Comparison of ENCODE assay signal across 30 cellular contexts in the genomic region with DNA sequence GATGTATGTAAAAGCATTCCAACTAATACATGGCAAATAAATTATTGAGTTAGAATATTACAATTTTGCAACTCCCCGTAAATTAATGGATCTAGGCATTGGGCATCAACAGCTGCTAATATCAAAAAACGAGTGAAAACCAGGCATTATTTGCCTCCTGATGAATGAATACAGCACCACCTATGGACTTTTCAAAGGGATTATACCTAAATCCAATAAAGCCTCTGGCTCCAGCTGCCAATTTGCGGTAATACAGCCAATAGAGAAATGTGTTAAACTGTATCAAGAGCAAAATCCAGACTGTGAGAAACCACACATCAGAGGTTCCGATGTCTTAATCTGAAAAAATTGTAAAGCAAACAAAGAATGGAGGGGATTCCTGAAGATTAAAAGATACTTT. TPM values are rescaled to one million over a fixed set of nuclear protein-coding genes. Genes with fewer than 3 reads are reported as not detected.
A peak's percentile ranks its signal among the peaks of the same experiment; 100 is the strongest.
DNase-seq lines count a peak whose midpoint lies in the region; ATAC-seq and TF ChIP-seq lines count a peak whose summit lies in the region.
"Had no signal": no experiment of that assay in that cellular context is flagged by ENCODE, and none has a peak within 500 bp of the region (broad histone marks: within the 10 kb centered on the region; RNA-seq: fewer than 3 reads in every experiment).

No MANE protein-coding gene starts in this region.

- in situ Hi-C loops in SK-MEL-5 (cut with HindIII; ENCODE audit: low pct_unique_long_range_greater_than_20kb, low sequenced_read_pairs) = no loop called here

- TF ChIP-seq CTCF in retinal pigment epithelial cell (conservative IDR thresholded peaks at IDR 0.05; ENCODE audit: low read depth, low read length) = peak; percentile 22

- no peak overlapping the region for H3K4me3 ChIP-seq in retinal pigment epithelial cell (ENCODE audit: low read length)
- H3K4me3 ChIP-seq: cardiac muscle cell, heart left ventricle, thyroid gland had no signal

- DNase-seq in NCI-H748 (lab: John Stamatoyannopoulos, UW; ENCODE audit: unreplicated experiment) (peak; percentile 0), NCI-H748 treated with DMSO at 0.1 percent for 48 hours (lab: John Stamatoyannopoulos, UW) (no peak), LHCN-M2 (ENCODE audit: low read depth) (peak; percentile 14), SK-MEL-5 (ENCODE audit: low read depth, low spot score) (peak; percentile 31), retinal pigment epithelial cell (ENCODE audit: low read depth) (peak; percentile 17), SK-N-DZ (ENCODE audit: low spot score) (no peak)
- DNase-seq: activated CD4-positive, alpha-beta T cell treated with anti-CD3 and anti-CD28 coated beads for 48 hours; activated naive CD4-positive, alpha-beta T cell treated with anti-CD3 and anti-CD28 coated beads, Interleukin-2, amount 50 U/mL, for 16 hours; activated T-cell treated with anti-CD3 and anti-CD28 coated beads, Interleukin-2, amount 50 U/mL, for 72 hours; dermis blood vessel endothelial cell; GOT3; heart left ventricle; IMR-90; left colon; mesenchymal stem cell; MM.1S; naive B cell; NCI-H1694; occipital lobe; stimulated activated CD4-positive, alpha-beta T cell treated with anti-CD3 and anti-CD28 coated beads, Interleukin-4, amount 100 ng/mL, for 24 hours; stimulated activated naive CD8-positive, alpha-beta T cell treated with anti-CD3 and anti-CD28 coated beads, Interleukin-15, Interleukin-2, amounts not matched to agents 100 U/mL and 50 U/mL, for 24 hours; T-cell; thyroid gland had no signal

- ATAC-seq in HG02884 (IDR thresholded peaks at IDR 0.05; ENCODE audit: unreplicated experiment) (no peak), GM21619 (IDR thresholded peaks at IDR 0.05; ENCODE audit: unreplicated experiment) (no peak)
- ATAC-seq: activated T-cell treated with anti-CD3 and anti-CD28 coated beads, Interleukin-2, amount 50 U/mL, for 72 hours; heart left ventricle; left colon; stimulated activated naive CD8-positive, alpha-beta T cell treated with anti-CD3 and anti-CD28 coated beads, Interleukin-15, Interleukin-2, amounts not matched to agents 100 U/mL and 50 U/mL, for 24 hours; T-cell had no signal

RNA-seq across cellular contexts. Expression of a gene that starts 16.3 kb away (rescaled TPM):
- not detected in 2 replicates for total RNA-seq in LHCN-M2 (2014; rRNA removed)
- not detected for polyA plus RNA-seq in LHCN-M2 (2012)
- not detected in 2 replicates for total RNA-seq in SK-MEL-5 (2014; rRNA removed; shearing (Covaris generic))
- not detected in 2 replicates for polyA plus RNA-seq in SK-MEL-5 (2015; cell fraction: cytosol; rRNA removed)
- not detected in 2 replicates for polyA plus RNA-seq in SK-MEL-5 (2015; cell fraction: nucleus; rRNA removed)
- not detected in 2 replicates for polyA plus RNA-seq in SK-N-DZ (2014; cell fraction: cytosol; rRNA removed)
- not detected in 2 replicates for polyA plus RNA-seq in SK-N-DZ (2014; cell fraction: nucleus; rRNA removed)
- total RNA-seq: activated T-cell treated with anti-CD3 and anti-CD28 coated beads, Interleukin-2, amount 50 U/mL, for 72 hours; cardiac muscle cell; Daoy; dermis blood vessel endothelial cell; endothelial cell of umbilical vein; heart left ventricle; IMR-90; left colon; occipital lobe; renal cortical epithelial cell; T-cell; thyroid gland had no signal
- polyA plus RNA-seq: BJ, cardiac muscle cell, endothelial cell of umbilical vein, heart left ventricle, IMR-90 had no signal

RNA-seq across cellular contexts. Expression of a gene that starts 26.2 kb away (rescaled TPM):
- total RNA-seq in LHCN-M2 (2014; rRNA removed) = 20.1 and 20.5 TPM in 2 replicates
- 7.4 TPM for polyA plus RNA-seq in LHCN-M2 (2012)
- total RNA-seq in SK-MEL-5 (2014; rRNA removed; shearing (Covaris generic)) = 23.3 and 25.0 TPM in 2 replicates
- 17.7 and 25.0 TPM in 2 replicates for polyA plus RNA-seq in SK-MEL-5 (2015; cell fraction: cytosol; rRNA removed)
- polyA plus RNA-seq in SK-MEL-5 (2015; cell fraction: nucleus; rRNA removed) = 10.4 and 14.5 TPM in 2 replicates
- 35.6 and 37.9 TPM in 2 replicates for polyA plus RNA-seq in SK-N-DZ (2014; cell fraction: cytosol; rRNA removed)
- 9.8 and 12.4 TPM in 2 replicates for polyA plus RNA-seq in SK-N-DZ (2014; cell fraction: nucleus; rRNA removed)

RNA-seq across cellular contexts. Expression of a gene that starts 33.1 kb away (rescaled TPM):
- total RNA-seq in LHCN-M2 (2014; rRNA removed) = 18.3 and 18.9 TPM in 2 replicates
- polyA plus RNA-seq in LHCN-M2 (2012) = 6.1 TPM
- 24.3 and 27.4 TPM in 2 replicates for total RNA-seq in SK-MEL-5 (2014; rRNA removed; shearing (Covaris generic))
- 23.1 and 25.2 TPM in 2 replicates for polyA plus RNA-seq in SK-MEL-5 (2015; cell fraction: cytosol; rRNA removed)
- 142 and 188 TPM in 2 replicates for polyA plus RNA-seq in SK-MEL-5 (2015; cell fraction: nucleus; rRNA removed)
- 13.0 and 19.9 TPM in 2 replicates for polyA plus RNA-seq in SK-N-DZ (2014; cell fraction: cytosol; rRNA removed)
- 24.2 and 24.4 TPM in 2 replicates for polyA plus RNA-seq in SK-N-DZ (2014; cell fraction: nucleus; rRNA removed)
- total RNA-seq: T-cell had no signal

RNA-seq across cellular contexts. Expression of a gene that starts 38.6 kb away (rescaled TPM):
- total RNA-seq in LHCN-M2 (2014; rRNA removed) = 74.2 and 85.4 TPM in 2 replicates
- polyA plus RNA-seq in LHCN-M2 (2012) = 21.9 TPM
- total RNA-seq in SK-MEL-5 (2014; rRNA removed; shearing (Covaris generic)) = 35.0 and 44.7 TPM in 2 replicates
- polyA plus RNA-seq in SK-MEL-5 (2015; cell fraction: cytosol; rRNA removed) = 30.6 and 30.9 TPM in 2 replicates
- polyA plus RNA-seq in SK-MEL-5 (2015; cell fraction: nucleus; rRNA removed) = 51.4 and 103 TPM in 2 replicates
- 31.7 and 33.8 TPM in 2 replicates for polyA plus RNA-seq in SK-N-DZ (2014; cell fraction: cytosol; rRNA removed)
- polyA plus RNA-seq in SK-N-DZ (2014; cell fraction: nucleus; rRNA removed) = 40.3 and 42.4 TPM in 2 replicates

Comparison
In these comparisons a context has a peak if more than half of its experiments do, and no peak if none do; other contexts are left out.
1. DNase-seq: peak in NCI-H748 (single experiment), LHCN-M2 (single experiment), SK-MEL-5 (single experiment) and retinal pigment epithelial cell (single experiment); none in NCI-H748 treated with DMSO at 0.1 percent for 48 hours (single experiment) and SK-N-DZ (single experiment).